1 cellular context compared by ENCODE assay signal in the genomic region with DNA sequence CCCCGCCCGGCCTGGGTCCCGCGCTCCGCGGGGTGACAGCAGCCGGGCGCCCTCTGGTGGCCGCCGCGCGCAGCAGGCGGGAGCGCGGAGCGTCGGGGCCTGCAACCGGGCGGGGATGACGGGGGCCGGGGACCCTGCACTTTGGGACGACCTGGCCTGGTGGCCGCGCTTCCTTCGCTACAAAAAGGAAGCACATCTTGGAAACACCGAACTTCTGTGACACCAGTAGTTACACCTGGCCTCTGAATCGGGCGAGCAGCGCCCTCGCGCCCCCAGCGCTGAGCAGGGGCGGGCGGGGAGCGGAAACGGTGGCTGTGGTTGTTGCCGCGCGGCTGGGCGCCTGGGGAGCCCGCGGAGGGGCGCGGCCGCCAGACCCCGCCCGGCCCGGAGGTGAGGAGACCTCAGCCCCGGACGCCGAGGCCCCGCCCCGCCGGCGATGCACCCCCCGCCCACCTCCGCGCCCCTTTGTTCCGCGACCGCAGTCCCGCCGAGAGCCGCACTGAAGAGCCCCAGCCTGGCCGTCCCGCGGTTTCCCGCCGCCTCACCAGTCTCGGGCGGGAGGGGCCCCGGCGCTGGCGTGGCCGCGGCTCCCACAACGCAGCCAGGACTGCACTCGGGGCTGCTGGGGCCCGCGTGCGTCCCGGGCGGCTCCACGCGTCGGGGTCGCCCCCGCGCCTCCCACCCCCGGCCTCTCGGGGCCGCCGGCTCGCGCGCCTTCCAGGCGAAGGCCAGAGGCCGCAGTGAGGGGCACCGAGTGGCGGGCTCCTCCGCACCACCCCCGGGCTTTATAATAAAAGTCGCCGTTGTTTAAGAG.
TF ChIP-seq lines count a peak whose summit lies in the region.

No MANE protein-coding gene starts in this region.

TF ChIP-seq in HEK293, 187 proteins besides CTCF, POLR2A, EP300 and RAD21 (continued from another document and continues in another):
- TF ChIP-seq, protein P1, sequence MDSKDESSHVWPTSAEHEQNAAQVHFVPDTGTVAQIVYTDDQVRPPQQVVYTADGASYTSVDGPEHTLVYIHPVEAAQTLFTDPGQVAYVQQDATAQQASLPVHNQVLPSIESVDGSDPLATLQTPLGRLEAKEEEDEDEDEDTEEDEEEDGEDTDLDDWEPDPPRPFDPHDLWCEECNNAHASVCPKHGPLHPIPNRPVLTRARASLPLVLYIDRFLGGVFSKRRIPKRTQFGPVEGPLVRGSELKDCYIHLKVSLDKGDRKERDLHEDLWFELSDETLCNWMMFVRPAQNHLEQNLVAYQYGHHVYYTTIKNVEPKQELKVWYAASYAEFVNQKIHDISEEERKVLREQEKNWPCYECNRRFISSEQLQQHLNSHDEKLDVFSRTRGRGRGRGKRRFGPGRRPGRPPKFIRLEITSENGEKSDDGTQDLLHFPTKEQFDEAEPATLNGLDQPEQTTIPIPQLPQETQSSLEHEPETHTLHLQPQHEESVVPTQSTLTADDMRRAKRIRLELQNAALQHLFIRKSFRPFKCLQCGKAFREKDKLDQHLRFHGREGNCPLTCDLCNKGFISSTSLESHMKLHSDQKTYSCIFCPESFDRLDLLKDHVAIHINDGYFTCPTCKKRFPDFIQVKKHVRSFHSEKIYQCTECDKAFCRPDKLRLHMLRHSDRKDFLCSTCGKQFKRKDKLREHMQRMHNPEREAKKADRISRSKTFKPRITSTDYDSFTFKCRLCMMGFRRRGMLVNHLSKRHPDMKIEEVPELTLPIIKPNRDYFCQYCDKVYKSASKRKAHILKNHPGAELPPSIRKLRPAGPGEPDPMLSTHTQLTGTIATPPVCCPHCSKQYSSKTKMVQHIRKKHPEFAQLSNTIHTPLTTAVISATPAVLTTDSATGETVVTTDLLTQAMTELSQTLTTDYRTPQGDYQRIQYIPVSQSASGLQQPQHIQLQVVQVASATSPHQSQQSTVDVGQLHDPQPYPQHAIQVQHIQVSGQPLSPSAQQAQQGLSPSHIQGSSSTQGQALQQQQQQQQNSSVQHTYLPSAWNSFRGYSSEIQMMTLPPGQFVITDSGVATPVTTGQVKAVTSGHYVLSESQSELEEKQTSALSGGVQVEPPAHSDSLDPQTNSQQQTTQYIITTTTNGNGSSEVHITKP (tag by site-specific recombination; IDR thresholded peaks at IDR 0.05), result peak; percentile 92
- TF ChIP-seq ZNF747 (tag by site-specific recombination; IDR thresholded peaks at IDR 0.05), result no peak
- no peak for TF ChIP-seq ZNF521 (tag by site-specific recombination; IDR thresholded peaks at IDR 0.05)
- TF ChIP-seq ZNF366 (tag by site-specific recombination; conservative IDR thresholded peaks at IDR 0.05), result no peak
- peak; percentile 53; the same call in 1 of the 2 replicates for TF ChIP-seq GLIS1 (tag by site-specific recombination; IDR thresholded peaks at IDR 0.05)
- no peak for TF ChIP-seq ZNF354C (tag by site-specific recombination; IDR thresholded peaks at IDR 0.05; ENCODE audit: borderline replicate concordance, low read depth)
- TF ChIP-seq TRIM28 (IDR thresholded peaks at IDR 0.05; ENCODE audit: borderline replicate concordance, low read length), result no peak
- TF ChIP-seq ZNF112 (tag by site-specific recombination; IDR thresholded peaks at IDR 0.05), result no peak
- peak; percentile 96 for TF ChIP-seq OSR2 (tag by site-specific recombination; IDR thresholded peaks at IDR 0.05)
- TF ChIP-seq, protein P2, sequence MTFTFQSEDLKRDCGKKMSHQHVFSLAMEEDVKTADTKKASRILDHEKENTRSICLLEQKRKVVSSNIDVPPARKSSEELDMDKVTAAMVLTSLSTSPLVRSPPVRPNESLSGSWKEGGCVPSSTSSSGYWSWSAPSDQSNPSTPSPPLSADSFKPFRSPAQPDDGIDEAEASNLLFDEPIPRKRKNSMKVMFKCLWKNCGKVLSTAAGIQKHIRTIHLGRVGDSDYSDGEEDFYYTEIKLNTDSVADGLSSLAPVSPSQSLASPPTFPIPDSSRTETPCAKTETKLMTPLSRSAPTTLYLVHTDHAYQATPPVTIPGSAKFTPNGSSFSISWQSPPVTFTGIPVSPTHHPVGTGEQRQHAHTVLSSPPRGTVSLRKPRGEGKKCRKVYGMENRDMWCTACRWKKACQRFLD (tag by site-specific recombination; IDR thresholded peaks at IDR 0.05), result no peak
- TF ChIP-seq ZNF626 (tag by site-specific recombination; IDR thresholded peaks at IDR 0.05), result no peak
- TF ChIP-seq ZNF391 (tag by site-specific recombination; IDR thresholded peaks at IDR 0.05; ENCODE audit: borderline replicate concordance, low read depth), result no peak
- no peak for TF ChIP-seq ZNF140 (tag by site-specific recombination; IDR thresholded peaks at IDR 0.05)
- TF ChIP-seq, protein P3, sequence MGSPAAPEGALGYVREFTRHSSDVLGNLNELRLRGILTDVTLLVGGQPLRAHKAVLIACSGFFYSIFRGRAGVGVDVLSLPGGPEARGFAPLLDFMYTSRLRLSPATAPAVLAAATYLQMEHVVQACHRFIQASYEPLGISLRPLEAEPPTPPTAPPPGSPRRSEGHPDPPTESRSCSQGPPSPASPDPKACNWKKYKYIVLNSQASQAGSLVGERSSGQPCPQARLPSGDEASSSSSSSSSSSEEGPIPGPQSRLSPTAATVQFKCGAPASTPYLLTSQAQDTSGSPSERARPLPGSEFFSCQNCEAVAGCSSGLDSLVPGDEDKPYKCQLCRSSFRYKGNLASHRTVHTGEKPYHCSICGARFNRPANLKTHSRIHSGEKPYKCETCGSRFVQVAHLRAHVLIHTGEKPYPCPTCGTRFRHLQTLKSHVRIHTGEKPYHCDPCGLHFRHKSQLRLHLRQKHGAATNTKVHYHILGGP (tag by site-specific recombination; IDR thresholded peaks at IDR 0.05), result no peak
- peak; percentile 62 for TF ChIP-seq WT1 (tag by site-specific recombination; IDR thresholded peaks at IDR 0.05)
- peak; percentile 87 for TF ChIP-seq ZNF324 (tag by site-specific recombination; IDR thresholded peaks at IDR 0.05)
- TF ChIP-seq, protein P4, sequence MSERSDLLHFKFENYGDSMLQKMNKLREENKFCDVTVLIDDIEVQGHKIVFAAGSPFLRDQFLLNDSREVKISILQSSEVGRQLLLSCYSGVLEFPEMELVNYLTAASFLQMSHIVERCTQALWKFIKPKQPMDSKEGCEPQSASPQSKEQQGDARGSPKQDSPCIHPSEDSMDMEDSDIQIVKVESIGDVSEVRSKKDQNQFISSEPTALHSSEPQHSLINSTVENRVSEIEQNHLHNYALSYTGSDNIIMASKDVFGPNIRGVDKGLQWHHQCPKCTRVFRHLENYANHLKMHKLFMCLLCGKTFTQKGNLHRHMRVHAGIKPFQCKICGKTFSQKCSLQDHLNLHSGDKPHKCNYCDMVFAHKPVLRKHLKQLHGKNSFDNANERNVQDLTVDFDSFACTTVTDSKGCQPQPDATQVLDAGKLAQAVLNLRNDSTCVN (tag by site-specific recombination; optimal IDR thresholded peaks at IDR 0.05), result peak; percentile 92
- peak; percentile 44; the same call in 1 of the 2 replicates for TF ChIP-seq ZNF843 (tag by site-specific recombination; IDR thresholded peaks at IDR 0.05)
- peak; percentile 69; the same call in 1 of the 2 replicates for TF ChIP-seq ZIC2 (tag by site-specific recombination; IDR thresholded peaks at IDR 0.05)
- TF ChIP-seq, protein P5, sequence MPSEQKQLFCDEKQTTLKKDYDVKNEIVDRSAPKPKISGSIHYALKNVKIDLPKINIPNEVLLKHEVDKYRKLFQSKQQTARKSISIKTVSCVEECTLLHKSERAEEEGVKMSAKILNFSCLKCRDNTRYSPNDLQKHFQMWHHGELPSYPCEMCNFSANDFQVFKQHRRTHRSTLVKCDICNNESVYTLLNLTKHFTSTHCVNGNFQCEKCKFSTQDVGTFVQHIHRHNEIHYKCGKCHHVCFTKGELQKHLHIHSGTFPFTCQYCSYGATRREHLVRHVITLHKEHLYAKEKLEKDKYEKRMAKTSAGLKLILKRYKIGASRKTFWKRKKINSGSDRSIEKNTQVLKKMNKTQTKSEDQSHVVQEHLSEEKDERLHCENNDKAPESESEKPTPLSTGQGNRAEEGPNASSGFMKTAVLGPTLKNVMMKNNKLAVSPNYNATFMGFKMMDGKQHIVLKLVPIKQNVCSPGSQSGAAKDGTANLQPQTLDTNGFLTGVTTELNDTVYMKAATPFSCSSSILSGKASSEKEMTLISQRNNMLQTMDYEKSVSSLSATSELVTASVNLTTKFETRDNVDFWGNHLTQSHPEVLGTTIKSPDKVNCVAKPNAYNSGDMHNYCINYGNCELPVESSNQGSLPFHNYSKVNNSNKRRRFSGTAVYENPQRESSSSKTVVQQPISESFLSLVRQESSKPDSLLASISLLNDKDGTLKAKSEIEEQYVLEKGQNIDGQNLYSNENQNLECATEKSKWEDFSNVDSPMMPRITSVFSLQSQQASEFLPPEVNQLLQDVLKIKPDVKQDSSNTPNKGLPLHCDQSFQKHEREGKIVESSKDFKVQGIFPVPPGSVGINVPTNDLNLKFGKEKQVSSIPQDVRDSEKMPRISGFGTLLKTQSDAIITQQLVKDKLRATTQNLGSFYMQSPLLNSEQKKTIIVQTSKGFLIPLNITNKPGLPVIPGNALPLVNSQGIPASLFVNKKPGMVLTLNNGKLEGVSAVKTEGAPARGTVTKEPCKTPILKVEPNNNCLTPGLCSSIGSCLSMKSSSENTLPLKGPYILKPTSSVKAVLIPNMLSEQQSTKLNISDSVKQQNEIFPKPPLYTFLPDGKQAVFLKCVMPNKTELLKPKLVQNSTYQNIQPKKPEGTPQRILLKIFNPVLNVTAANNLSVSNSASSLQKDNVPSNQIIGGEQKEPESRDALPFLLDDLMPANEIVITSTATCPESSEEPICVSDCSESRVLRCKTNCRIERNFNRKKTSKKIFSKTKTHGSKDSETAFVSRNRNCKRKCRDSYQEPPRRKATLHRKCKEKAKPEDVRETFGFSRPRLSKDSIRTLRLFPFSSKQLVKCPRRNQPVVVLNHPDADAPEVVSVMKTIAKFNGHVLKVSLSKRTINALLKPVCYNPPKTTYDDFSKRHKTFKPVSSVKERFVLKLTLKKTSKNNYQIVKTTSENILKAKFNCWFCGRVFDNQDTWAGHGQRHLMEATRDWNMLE (tag by site-specific recombination; conservative IDR thresholded peaks at IDR 0.05; ENCODE audit: low read depth), result no peak
- TF ChIP-seq, protein P6, sequence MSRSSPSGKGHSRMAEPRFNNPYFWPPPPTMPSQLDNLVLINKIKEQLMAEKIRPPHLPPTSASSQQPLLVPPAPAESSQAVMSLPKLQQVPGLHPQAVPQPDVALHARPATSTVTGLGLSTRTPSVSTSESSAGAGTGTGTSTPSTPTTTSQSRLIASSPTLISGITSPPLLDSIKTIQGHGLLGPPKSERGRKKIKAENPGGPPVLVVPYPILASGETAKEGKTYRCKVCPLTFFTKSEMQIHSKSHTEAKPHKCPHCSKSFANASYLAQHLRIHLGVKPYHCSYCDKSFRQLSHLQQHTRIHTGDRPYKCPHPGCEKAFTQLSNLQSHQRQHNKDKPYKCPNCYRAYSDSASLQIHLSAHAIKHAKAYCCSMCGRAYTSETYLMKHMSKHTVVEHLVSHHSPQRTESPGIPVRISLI (tag by site-specific recombination; IDR thresholded peaks at IDR 0.05), result no peak
- no peak for TF ChIP-seq ZNF23 (tag by site-specific recombination; IDR thresholded peaks at IDR 0.05; ENCODE audit: borderline replicate concordance)
- no peak for TF ChIP-seq TCF7L2 (IDR thresholded peaks at IDR 0.05; ENCODE audit: borderline replicate concordance, low read depth, low read length)
- no peak for TF ChIP-seq ZNF138 (tag by site-specific recombination; IDR thresholded peaks at IDR 0.05; ENCODE audit: borderline replicate concordance)
- TF ChIP-seq ZNF776 (tag by site-specific recombination; IDR thresholded peaks at IDR 0.05; ENCODE audit: borderline replicate concordance), result no peak
- TF ChIP-seq ZNF768 (tag by site-specific recombination; IDR thresholded peaks at IDR 0.05), result no peak; the same call in 1 of the 2 replicates
- TF ChIP-seq, protein P7, sequence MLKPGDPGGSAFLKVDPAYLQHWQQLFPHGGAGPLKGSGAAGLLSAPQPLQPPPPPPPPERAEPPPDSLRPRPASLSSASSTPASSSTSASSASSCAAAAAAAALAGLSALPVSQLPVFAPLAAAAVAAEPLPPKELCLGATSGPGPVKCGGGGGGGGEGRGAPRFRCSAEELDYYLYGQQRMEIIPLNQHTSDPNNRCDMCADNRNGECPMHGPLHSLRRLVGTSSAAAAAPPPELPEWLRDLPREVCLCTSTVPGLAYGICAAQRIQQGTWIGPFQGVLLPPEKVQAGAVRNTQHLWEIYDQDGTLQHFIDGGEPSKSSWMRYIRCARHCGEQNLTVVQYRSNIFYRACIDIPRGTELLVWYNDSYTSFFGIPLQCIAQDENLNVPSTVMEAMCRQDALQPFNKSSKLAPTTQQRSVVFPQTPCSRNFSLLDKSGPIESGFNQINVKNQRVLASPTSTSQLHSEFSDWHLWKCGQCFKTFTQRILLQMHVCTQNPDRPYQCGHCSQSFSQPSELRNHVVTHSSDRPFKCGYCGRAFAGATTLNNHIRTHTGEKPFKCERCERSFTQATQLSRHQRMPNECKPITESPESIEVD (tag by site-specific recombination; IDR thresholded peaks at IDR 0.05), result no peak
- 0 out of 2 replicates have a peak, but pooled peaks have one; percentile 54 for TF ChIP-seq ZSCAN16 (tag by site-specific recombination; IDR thresholded peaks at IDR 0.05)
- no peak for TF ChIP-seq ZNF677 (tag by site-specific recombination; IDR thresholded peaks at IDR 0.05)
- TF ChIP-seq EGR2 (tag by site-specific recombination; IDR thresholded peaks at IDR 0.05; ENCODE audit: low read depth), result no peak
- TF ChIP-seq ZSCAN23 (tag by site-specific recombination; IDR thresholded peaks at IDR 0.05), result no peak
- 0 out of 2 replicates have a peak, but pooled peaks have one; percentile 16 for TF ChIP-seq HOXC10 (CRISPR knock-in tag; IDR thresholded peaks at IDR 0.05)
- no peak for TF ChIP-seq ZNF558 (tag by site-specific recombination; IDR thresholded peaks at IDR 0.05)
- TF ChIP-seq IKZF3 (tag by site-specific recombination; IDR thresholded peaks at IDR 0.05), result peak; percentile 74; the same call in 1 of the 2 replicates
- TF ChIP-seq OVOL3 (tag by site-specific recombination; IDR thresholded peaks at IDR 0.05), result no peak
- TF ChIP-seq, protein P8, sequence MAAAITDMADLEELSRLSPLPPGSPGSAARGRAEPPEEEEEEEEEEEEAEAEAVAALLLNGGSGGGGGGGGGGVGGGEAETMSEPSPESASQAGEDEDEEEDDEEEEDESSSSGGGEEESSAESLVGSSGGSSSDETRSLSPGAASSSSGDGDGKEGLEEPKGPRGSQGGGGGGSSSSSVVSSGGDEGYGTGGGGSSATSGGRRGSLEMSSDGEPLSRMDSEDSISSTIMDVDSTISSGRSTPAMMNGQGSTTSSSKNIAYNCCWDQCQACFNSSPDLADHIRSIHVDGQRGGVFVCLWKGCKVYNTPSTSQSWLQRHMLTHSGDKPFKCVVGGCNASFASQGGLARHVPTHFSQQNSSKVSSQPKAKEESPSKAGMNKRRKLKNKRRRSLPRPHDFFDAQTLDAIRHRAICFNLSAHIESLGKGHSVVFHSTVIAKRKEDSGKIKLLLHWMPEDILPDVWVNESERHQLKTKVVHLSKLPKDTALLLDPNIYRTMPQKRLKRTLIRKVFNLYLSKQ (tag by site-specific recombination; IDR thresholded peaks at IDR 0.05; ENCODE audit: borderline replicate concordance), result no peak
- peak; percentile 64; the same call in 1 of the 2 replicates for TF ChIP-seq MZF1 (tag by site-specific recombination; IDR thresholded peaks at IDR 0.05; ENCODE audit: borderline replicate concordance)
- 0 out of 2 replicates have a peak, but pooled peaks have one; percentile 15 for TF ChIP-seq YY2 (tag by site-specific recombination; IDR thresholded peaks at IDR 0.05)
- peak; percentile 41; the same call in 1 of the 2 replicates for TF ChIP-seq ZNF394 (tag by site-specific recombination; IDR thresholded peaks at IDR 0.05; ENCODE audit: borderline replicate concordance)
